11 cellular contexts compared by ENCODE assay signal in the genomic region with DNA sequence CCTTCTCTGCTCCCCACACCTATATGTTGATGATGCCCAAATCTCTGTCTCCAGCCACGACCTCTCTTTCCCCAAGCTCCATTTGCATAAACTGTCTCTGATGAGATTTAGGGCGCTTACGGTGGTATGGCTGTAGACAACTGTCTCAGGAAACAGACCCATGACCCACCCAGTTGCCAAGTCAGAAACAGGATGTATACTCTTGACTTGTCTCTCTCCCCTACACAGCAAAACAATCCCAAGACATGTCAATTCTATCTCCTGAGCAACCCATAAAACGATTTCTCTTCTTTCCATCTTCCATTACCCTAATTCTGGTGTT. TPM values are rescaled to one million over a fixed set of nuclear protein-coding genes. Genes with fewer than 3 reads are reported as not detected.
DNase-seq lines count a peak whose midpoint lies in the region; ATAC-seq and TF ChIP-seq lines count a peak whose summit lies in the region.
"Had no signal": no experiment of that assay in that cellular context is flagged by ENCODE, and none has a peak within 500 bp of the region (broad histone marks: within the 10 kb centered on the region; RNA-seq: fewer than 3 reads in every experiment).

No MANE protein-coding gene starts in this region.

- peaks cover 0 to 32% (median 9%) of the 10 kb centered on the region in 12 donors for H3K4me1 ChIP-seq in heart left ventricle
- peaks cover 22 to 26% (median 25%) of the 10 kb centered on the region in 4 donors for H3K4me1 ChIP-seq in upper lobe of left lung

- H3K9me3 Mint-ChIP-seq in WTC11 (no peaks in the 10 kb centered on the region), immature natural killer cell (no peaks in the 10 kb centered on the region)

- intact Hi-C loops in heart left ventricle (cut with DNase I) (loop anchor here (1.0 to 10.0 kb wide), 10 partner anchors 52 to 182 kb away; partner anchors contain the start of genes HLA-E (in 3 of the 10), DHX16 (in 2 of the 10) and TUBB (in 1 of the 10)), Right ventricle myocardium inferior (cut with DNase I) (loop anchor here (2.0 to 5.0 kb wide), 3 partner anchors 55 to 544 kb away; partner anchors contain the start of genes FLOT1 and IER3)

- no peak overlapping the region for H3K27ac Mint-ChIP-seq in WTC11
- peak overlapping the region; percentile 84 to 92 (median 88) for H3K27ac Mint-ChIP-seq in immature natural killer cell

- H3K27me3 ChIP-seq in heart left ventricle (no peaks in the 10 kb centered on the region), upper lobe of left lung (no peaks in the 10 kb centered on the region)
- H3K27me3 ChIP-seq: brain microvascular endothelial cell, sigmoid colon had no signal

- DNase-seq in heart left ventricle (no peak), Right ventricle myocardium inferior (ENCODE audit: missing footprints) (no peak), WTC11 (ENCODE audit: low spot score) (no peak), immature natural killer cell (peak in 2 of 3 donors; percentile 36 to 44), upper lobe of left lung (no peak), NCI-H2196 treated with DMSO at 0.1 percent for 48 hours (lab: John Stamatoyannopoulos, UW; ENCODE audit: unreplicated experiment) (no peak), UCSD-AML1 (lab: John Stamatoyannopoulos, UW; ENCODE audit: unreplicated experiment) (no peak)
- DNase-seq: sigmoid colon; stimulated activated CD8-positive, alpha-beta memory T cell treated with anti-CD3 and anti-CD28 coated beads, Interleukin-4, amount 100 ng/mL, for 48 hours had no signal

- peaks cover 4% of the 10 kb centered on the region; the same call in 1 of the 2 replicates for H3K36me3 Mint-ChIP-seq in WTC11
- H3K36me3 Mint-ChIP-seq in immature natural killer cell, result peaks cover 0 to 15% (median 7%) of the 10 kb centered on the region in 3 donors

- CTCF ChIA-PET in WTC11 (lab: Charles Lee), result interaction anchor here (0.6 to 5.9 kb wide), 22 partner anchors 8 to 515 kb away, joined by 3 to 212 read pairs (median 9); partner anchors contain the start of gene ABCF1

- POLR2A ChIA-PET in WTC11 (lab: Charles Lee), result interaction anchor here (1.2 to 1.4 kb wide), 2 partner anchors 52 to 56 kb away, joined by 3 read pairs; no protein-coding TSS in a partner anchor

- no peaks in the 10 kb centered on the region; the same call in 1 of the 2 replicates for H3K27me3 Mint-ChIP-seq in WTC11 (ENCODE audit: low read depth)
- peaks cover 3 to 7% (median 4%) of the 10 kb centered on the region in 3 donors for H3K27me3 Mint-ChIP-seq in immature natural killer cell (ENCODE audit: low read depth in 3 of 3)

- H3K4me3 ChIP-seq in heart left ventricle (peak overlapping the region in 6 of 12 donors; percentile 25 to 54 (median 42)), upper lobe of left lung (peak overlapping the region in 3 of 4 donors; percentile 30 to 37 (median 35))

- peaks cover 0 to 22% (median 20%) of the 10 kb centered on the region in 9 donors for H3K36me3 ChIP-seq in heart left ventricle
- peaks cover 0 to 22% (median 12%) of the 10 kb centered on the region in 4 donors for H3K36me3 ChIP-seq in upper lobe of left lung

- H3K27ac ChIP-seq in heart left ventricle, result peak overlapping the region in 11 of 12 donors; percentile 1 to 80 (median 63)
- H3K27ac ChIP-seq in upper lobe of left lung, result peak overlapping the region; percentile 60 to 88 (median 78)
- H3K27ac ChIP-seq: brain microvascular endothelial cell had no signal

- no peaks in the 10 kb centered on the region for H3K9me3 ChIP-seq in heart left ventricle
- no peaks in the 10 kb centered on the region for H3K9me3 ChIP-seq in upper lobe of left lung
- H3K9me3 ChIP-seq: sigmoid colon had no signal

- peak in 2 of 4 donors; percentile 5 to 57 for ATAC-seq in heart left ventricle
- no peak for ATAC-seq in Right ventricle myocardium inferior
- ATAC-seq in WTC11, result no peak
- ATAC-seq in upper lobe of left lung (ENCODE audit: low FRiP score in 2 of 2), result peak in 1 of 2 donors; percentile 25
- ATAC-seq in HG03442 (IDR thresholded peaks at IDR 0.05; ENCODE audit: unreplicated experiment), result no peak

- TF ChIP-seq EP300 in upper lobe of left lung (IDR thresholded peaks at IDR 0.05), result no peak

- peak overlapping the region; percentile 74 for H3K4me3 Mint-ChIP-seq in WTC11
- H3K4me3 Mint-ChIP-seq in immature natural killer cell, result peak overlapping the region; percentile 77 to 90 (median 83)

- WGBS in heart left ventricle, 4 donors, result 18 to 23% (median 20%) methylated on average over 4 of the region's 4 CpGs
- WGBS in upper lobe of left lung, 2 donors, result 13 to 15% methylated on average over 4 of the region's 4 CpGs

- H3K4me1 Mint-ChIP-seq in WTC11, result peaks cover 10% of the 10 kb centered on the region
- H3K4me1 Mint-ChIP-seq in immature natural killer cell, result peaks cover 34 to 37% of the 10 kb centered on the region in 2 donors

- TF ChIP-seq CTCF in heart left ventricle (IDR thresholded peaks at IDR 0.05) (no peak), WTC11 (IDR thresholded peaks at IDR 0.05) (no peak), upper lobe of left lung (IDR thresholded peaks at IDR 0.05) (no peak)

- TF ChIP-seq POLR2A in heart left ventricle (IDR thresholded peaks at IDR 0.05), result no peak
- TF ChIP-seq POLR2A in upper lobe of left lung (IDR thresholded peaks at IDR 0.05), result no peak

TF ChIP-seq in WTC11, 78 proteins besides CTCF, POLR2A, EP300 and RAD21 (continues in another document):
- TF ChIP-seq GABPB1 (CRISPR knock-in tag; IDR thresholded peaks at IDR 0.05) (no peak), ERG (CRISPR knock-in tag; IDR thresholded peaks at IDR 0.05) (no peak), NR1H2 (CRISPR knock-in tag; IDR thresholded peaks at IDR 0.05) (no peak), ETV6 (CRISPR knock-in tag; IDR thresholded peaks at IDR 0.05) (no peak), JUN (CRISPR knock-in tag; IDR thresholded peaks at IDR 0.05) (no peak)
- TF ChIP-seq, protein P1, sequence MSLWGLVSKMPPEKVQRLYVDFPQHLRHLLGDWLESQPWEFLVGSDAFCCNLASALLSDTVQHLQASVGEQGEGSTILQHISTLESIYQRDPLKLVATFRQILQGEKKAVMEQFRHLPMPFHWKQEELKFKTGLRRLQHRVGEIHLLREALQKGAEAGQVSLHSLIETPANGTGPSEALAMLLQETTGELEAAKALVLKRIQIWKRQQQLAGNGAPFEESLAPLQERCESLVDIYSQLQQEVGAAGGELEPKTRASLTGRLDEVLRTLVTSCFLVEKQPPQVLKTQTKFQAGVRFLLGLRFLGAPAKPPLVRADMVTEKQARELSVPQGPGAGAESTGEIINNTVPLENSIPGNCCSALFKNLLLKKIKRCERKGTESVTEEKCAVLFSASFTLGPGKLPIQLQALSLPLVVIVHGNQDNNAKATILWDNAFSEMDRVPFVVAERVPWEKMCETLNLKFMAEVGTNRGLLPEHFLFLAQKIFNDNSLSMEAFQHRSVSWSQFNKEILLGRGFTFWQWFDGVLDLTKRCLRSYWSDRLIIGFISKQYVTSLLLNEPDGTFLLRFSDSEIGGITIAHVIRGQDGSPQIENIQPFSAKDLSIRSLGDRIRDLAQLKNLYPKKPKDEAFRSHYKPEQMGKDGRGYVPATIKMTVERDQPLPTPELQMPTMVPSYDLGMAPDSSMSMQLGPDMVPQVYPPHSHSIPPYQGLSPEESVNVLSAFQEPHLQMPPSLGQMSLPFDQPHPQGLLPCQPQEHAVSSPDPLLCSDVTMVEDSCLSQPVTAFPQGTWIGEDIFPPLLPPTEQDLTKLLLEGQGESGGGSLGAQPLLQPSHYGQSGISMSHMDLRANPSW (CRISPR knock-in tag; conservative IDR thresholded peaks at IDR 0.05; ENCODE audit: low read depth), result no peak

RNA-seq across cellular contexts. Expression of gene GNL1, which starts 13.9 kb away (rescaled TPM):
- total RNA-seq in heart left ventricle (10 to 100 TPM in 8 of 9 donors, 1 to 10 TPM in 1; 9.1 to 32.4 (median 17.4) TPM), Right ventricle myocardium inferior (18.3 TPM), WTC11 (2021) (69.1 to 85.7 TPM (median 72.8 TPM) in 3 replicates), upper lobe of left lung (10 to 100 TPM; 30.4 to 60.6 (median 51.2) TPM)
- polyA plus RNA-seq in heart left ventricle (10 to 100 TPM; 17.7 to 33.5 TPM), immature natural killer cell (10 to 100 TPM; 32.6 to 38.6 (median 35.0) TPM)

RNA-seq across cellular contexts. Expression of gene PRR3, which starts 14.7 kb away (rescaled TPM):
- total RNA-seq in heart left ventricle (1 to 10 TPM; 1.9 to 4.5 (median 2.9) TPM), Right ventricle myocardium inferior (2.8 TPM), WTC11 (2021) (10.1 to 13.1 TPM (median 10.8 TPM) in 3 replicates), upper lobe of left lung (10 to 100 TPM in 1 of 6 donors, 1 to 10 TPM in 5; 6.0 to 13.6 (median 7.0) TPM)
- polyA plus RNA-seq in heart left ventricle (1 to 10 TPM; 3.4 to 3.6 TPM), immature natural killer cell (1 to 10 TPM; 1.0 to 9.0 (median 3.6) TPM)

RNA-seq across cellular contexts. Expression of gene ABCF1, which starts 28.9 kb away (rescaled TPM):
- total RNA-seq in heart left ventricle (10 to 100 TPM; 35.1 to 49.0 (median 39.8) TPM), Right ventricle myocardium inferior (39.5 TPM), WTC11 (2021) (98.7 to 102 TPM (median 101 TPM) in 3 replicates), upper lobe of left lung (10 to 100 TPM; 41.2 to 57.6 (median 52.9) TPM)
- polyA plus RNA-seq in heart left ventricle (10 to 100 TPM; 28.0 to 76.8 TPM), immature natural killer cell (10 to 100 TPM in 2 of 3 donors, 1 to 10 TPM in 1; 4.3 to 50.1 (median 15.2) TPM)

RNA-seq across cellular contexts. Expression of gene HLA-E, which starts 53.1 kb away (rescaled TPM):
- total RNA-seq in heart left ventricle (100 to 1,000 TPM in 8 of 9 donors, 10 to 100 TPM in 1; 96.1 to 560 (median 162) TPM), Right ventricle myocardium inferior (152 TPM), WTC11 (2021) (44.6 to 49.0 TPM (median 44.7 TPM) in 3 replicates), upper lobe of left lung (1,000 to 10,000 TPM in 2 of 6 donors, 100 to 1,000 TPM in 4; 553 to 1,296 (median 975) TPM)
- polyA plus RNA-seq in heart left ventricle (100 to 1,000 TPM; 160 to 200 TPM), immature natural killer cell (1,000 to 10,000 TPM; 2,819 to 4,179 (median 3,086) TPM)

Comparison
In these comparisons a context has a peak if more than half of its experiments do, and no peak if none do; other contexts are left out.
1. DNase-seq: peak in immature natural killer cell (2 of 3); none in heart left ventricle (0 of 5), Right ventricle myocardium inferior (single experiment), WTC11 (single experiment), upper lobe of left lung (0 of 2), NCI-H2196 treated with DMSO at 0.1 percent for 48 hours (single experiment) and UCSD-AML1 (single experiment).